In the genomic region with DNA sequence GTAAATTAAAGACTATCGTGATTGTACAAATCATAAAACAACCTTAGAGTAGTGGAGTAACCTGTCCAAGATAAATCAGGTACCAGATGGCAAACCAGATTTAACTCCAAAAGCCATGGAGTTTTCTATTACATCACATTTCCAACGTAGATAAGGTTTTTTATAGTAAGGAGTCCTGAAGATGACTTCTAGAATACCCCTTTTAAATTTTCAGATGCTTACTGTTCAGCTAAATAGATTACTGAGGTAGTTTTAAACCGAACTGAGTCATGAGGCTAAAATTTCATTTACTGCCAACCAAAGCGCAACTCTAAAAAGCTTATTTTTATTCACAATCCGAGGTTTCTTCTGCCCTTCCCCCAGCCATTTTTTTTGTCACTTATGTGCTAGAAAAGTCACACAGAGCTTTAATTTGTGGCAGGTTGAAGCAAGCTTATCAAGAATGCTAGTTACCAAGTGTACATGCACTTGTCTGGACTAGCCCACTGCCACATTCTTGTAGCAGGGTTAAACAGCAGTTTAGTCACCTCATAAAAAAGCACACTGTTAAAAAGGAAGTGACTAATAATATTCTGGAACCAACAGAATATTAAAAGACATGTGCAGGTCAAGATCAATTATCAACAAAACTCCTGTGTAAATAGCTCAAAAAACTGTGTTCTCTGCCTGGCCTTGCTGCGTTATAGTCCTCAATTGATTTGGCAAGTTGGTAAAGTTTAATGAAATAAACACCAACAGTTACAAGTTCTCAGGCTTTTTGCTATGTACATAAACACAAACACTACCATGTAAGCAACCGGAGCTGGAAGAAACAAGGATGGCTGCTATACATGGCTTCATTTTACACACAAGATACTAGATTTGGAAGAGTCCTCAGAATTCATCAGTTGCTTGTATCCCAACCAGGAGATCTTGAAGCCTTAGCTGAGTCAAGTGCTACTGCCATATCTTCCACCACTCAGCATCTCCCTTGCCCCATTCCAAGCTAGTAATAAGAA, we compare ENCODE assay signal across 10 cellular contexts.
A peak's percentile ranks its signal among the peaks of the same experiment; 100 is the strongest.
DNase-seq lines count a peak whose midpoint lies in the region; FAIRE-seq lines count a peak whose summit lies in the region.
"Had no signal": no experiment of that assay in that cellular context is flagged by ENCODE, and none has a peak within 500 bp of the region (broad histone marks: within the 10 kb centered on the region; RNA-seq: fewer than 3 reads in every experiment).

No MANE protein-coding gene starts in this region.

- DNase-seq in NOMO-1 treated with DMSO at 0.1 percent for 48 hours (lab: John Stamatoyannopoulos, UW; ENCODE audit: unreplicated experiment) (peak; percentile 27), NOMO-1 (lab: John Stamatoyannopoulos, UW; ENCODE audit: unreplicated experiment in 2 of 2) (no peak), NCI-H2171 treated with DMSO at 0.1 percent for 48 hours (lab: John Stamatoyannopoulos, UW) (peak; percentile 96), urothelium cell line (ENCODE audit: low spot score) (peak; percentile 65), NCI-H2029 (lab: John Stamatoyannopoulos, UW) (no peak), Ammon's horn (ENCODE audit: low spot score) (no peak), H7 (no peak)
- DNase-seq: kidney, T-helper 17 cell had no signal

- H3K4me1 ChIP-seq in esophagus (ENCODE audit: control insufficient read depth in 2 of 2, insufficient read depth in 2 of 2, low read length in 1 of 2), result no peaks in the 10 kb centered on the region

- H3K9me3 ChIP-seq in esophagus (ENCODE audit: control insufficient read depth in 2 of 2, insufficient read depth in 1 of 2, low read depth in 1 of 2, low read length in 1 of 2), result no peaks in the 10 kb centered on the region

- H3K36me3 ChIP-seq in esophagus (ENCODE audit: control insufficient read depth in 2 of 2, insufficient read depth in 2 of 2, low read length in 1 of 2) (no peaks in the 10 kb centered on the region), H7 (replicated peaks; ENCODE audit: control insufficient read depth, insufficient read depth, low read length) (no peaks in the 10 kb centered on the region)

- H3K27me3 ChIP-seq in esophagus (ENCODE audit: control insufficient read depth in 1 of 2, insufficient read depth in 2 of 2, low read length in 2 of 2) (no peaks in the 10 kb centered on the region), H7 (ENCODE audit: control insufficient read depth, insufficient read depth, low read length) (no peaks in the 10 kb centered on the region)

- no peak overlapping the region for H3K4me3 ChIP-seq in esophagus (ENCODE audit: low read depth in 1 of 2, low read length in 2 of 2)
- no peak overlapping the region for H3K4me3 ChIP-seq in H7 (ENCODE audit: insufficient read depth, low read depth, low read length)

- WGBS in esophagus, 2 donors, result 53 to 67% methylated on average over 7 of the region's 7 CpGs

- H3K27ac ChIP-seq in esophagus (ENCODE audit: low read depth in 2 of 2, low read length in 1 of 2), result peak overlapping the region; percentile 61 to 64

- FAIRE-seq in urothelium cell line (lab: Jason Lieb, UNC), result no peak
- FAIRE-seq: kidney had no signal

Comparison
In these comparisons a context has a peak if more than half of its experiments do, and no peak if none do; other contexts are left out.
1. DNase-seq: peak in NOMO-1 treated with DMSO at 0.1 percent for 48 hours (single experiment), NCI-H2171 treated with DMSO at 0.1 percent for 48 hours (single experiment) and urothelium cell line (single experiment); none in NOMO-1 (0 of 2), NCI-H2029 (single experiment), Ammon's horn (single experiment) and H7 (single experiment).